ENCODE assay signal across 8 cellular contexts in genomic region chr21:35508389-35508888, GRCh38.
DNase-seq lines count a peak whose midpoint lies in the region; ATAC-seq, FAIRE-seq and TF ChIP-seq lines count a peak whose summit lies in the region.

No MANE protein-coding gene starts in this region.

- POLR2A ChIA-PET in activated CD8-positive, alpha-beta T cell treated with anti-CD3 and anti-CD28 coated beads, Interleukin-2, amount 10 ng/mL, durations not matched to agents 7 days and 5 days (lab: Charles Lee), result interaction anchor here (0.8 to 1.4 kb wide), 2 partner anchors 12 to 64 kb away, joined by 3 read pairs; no protein-coding TSS in a partner anchor

- H3K4me3 Mint-ChIP-seq in activated CD8-positive, alpha-beta T cell treated with anti-CD3 and anti-CD28 coated beads, Interleukin-2, amount 10 ng/mL, durations not matched to agents 7 days and 5 days, result no peak overlapping the region
- H3K4me3 Mint-ChIP-seq in activated T-cell treated with anti-CD3 and anti-CD28 coated beads, Interleukin-2, amount 50 U/mL, for 24 hours, result no peak overlapping the region

- H3K4me1 ChIP-seq in BLaER1 treated with 17β-estradiol and CSF1 and Interleukin-3, amounts not matched to agents 10 nM and 100 nM, result peaks cover 39 to 95% (median 76%) of the 10 kb centered on the region in 10 experiments

- H3K27me3 Mint-ChIP-seq in activated CD8-positive, alpha-beta T cell treated with anti-CD3 and anti-CD28 coated beads, Interleukin-2, amount 10 ng/mL, durations not matched to agents 7 days and 5 days (ENCODE audit: low read depth), result no peaks in the 10 kb centered on the region
- H3K27me3 Mint-ChIP-seq in activated T-cell treated with anti-CD3 and anti-CD28 coated beads, Interleukin-2, amount 50 U/mL, for 24 hours, result no peaks in the 10 kb centered on the region

- CTCF ChIA-PET in activated CD8-positive, alpha-beta T cell treated with anti-CD3 and anti-CD28 coated beads, Interleukin-2, amount 10 ng/mL, durations not matched to agents 7 days and 5 days (lab: Charles Lee), result interaction anchor here (0.8 to 1.3 kb wide), 3 partner anchors 17 to 332 kb away, joined by 3 to 4 read pairs (median 3); no protein-coding TSS in a partner anchor

- H3K9ac ChIP-seq in BLaER1 treated with 17β-estradiol and CSF1 and Interleukin-3, amounts not matched to agents 10 nM and 100 nM, result peak overlapping the region in 9 of 11 experiments; percentile 12 to 75 (median 66); a peak in 15 of 22 replicates

- no peak for ATAC-seq in activated CD8-positive, alpha-beta T cell treated with anti-CD3 and anti-CD28 coated beads, Interleukin-2, amount 10 ng/mL, durations not matched to agents 7 days and 5 days
- no peak for ATAC-seq in GM19023 (IDR thresholded peaks at IDR 0.05; ENCODE audit: unreplicated experiment)

- H3K27ac ChIP-seq in BLaER1 treated with 17β-estradiol and CSF1 and Interleukin-3, amounts not matched to agents 10 nM and 100 nM, result peak overlapping the region; percentile 11 to 92 (median 76); a peak in 21 of 22 replicates

- H3K36me3 ChIP-seq in BLaER1 treated with 17β-estradiol and CSF1 and Interleukin-3, amounts not matched to agents 10 nM and 100 nM, result no peaks in the 10 kb centered on the region
- no peaks in the 10 kb centered on the region for H3K36me3 ChIP-seq in kidney epithelial cell (ENCODE audit: control insufficient read depth, insufficient read depth, low read length)

- peaks cover 28% of the 10 kb centered on the region for H3K4me1 Mint-ChIP-seq in activated CD8-positive, alpha-beta T cell treated with anti-CD3 and anti-CD28 coated beads, Interleukin-2, amount 10 ng/mL, durations not matched to agents 7 days and 5 days (ENCODE audit: low read depth)
- peaks cover 45% of the 10 kb centered on the region for H3K4me1 Mint-ChIP-seq in activated T-cell treated with anti-CD3 and anti-CD28 coated beads, Interleukin-2, amount 50 U/mL, for 24 hours (ENCODE audit: low read depth)

- DNase-seq in KBM-7 (peak; percentile 91), kidney epithelial cell (ENCODE audit: low read depth) (no peak), ureter (ENCODE audit: low spot score) (peak; percentile 61), GM19239 (ENCODE audit: insufficient read length, low spot score) (no peak)
- DNase-seq in activated CD8-positive, alpha-beta T cell treated with anti-CD3 and anti-CD28 coated beads, Interleukin-2, amount 10 ng/mL, durations not matched to agents 7 days and 5 days, result peak; percentile 28
- no peak for DNase-seq in activated T-cell treated with anti-CD3 and anti-CD28 coated beads, Interleukin-2, amount 50 U/mL, for 24 hours

- H3K36me3 Mint-ChIP-seq in activated CD8-positive, alpha-beta T cell treated with anti-CD3 and anti-CD28 coated beads, Interleukin-2, amount 10 ng/mL, durations not matched to agents 7 days and 5 days (ENCODE audit: low read depth), result no peaks in the 10 kb centered on the region
- H3K36me3 Mint-ChIP-seq in activated T-cell treated with anti-CD3 and anti-CD28 coated beads, Interleukin-2, amount 50 U/mL, for 24 hours (ENCODE audit: low read depth), result no peaks in the 10 kb centered on the region

- no peaks in the 10 kb centered on the region for H4K20me1 ChIP-seq in BLaER1 treated with 17β-estradiol and CSF1 and Interleukin-3, amounts not matched to agents 10 nM and 100 nM

- no peaks in the 10 kb centered on the region for H3K9me3 ChIP-seq in BLaER1 treated with 17β-estradiol and CSF1 and Interleukin-3, amounts not matched to agents 10 nM and 100 nM (replicated peaks in 1 of 11)

- peak; percentile 9 for TF ChIP-seq CTCF in kidney epithelial cell (IDR thresholded peaks at IDR 0.05; ENCODE audit: insufficient read depth, low read length, poor library complexity, severe bottlenecking)

- H3K27me3 ChIP-seq in BLaER1 treated with 17β-estradiol and CSF1 and Interleukin-3, amounts not matched to agents 10 nM and 100 nM, result no peaks in the 10 kb centered on the region
- H3K27me3 ChIP-seq in kidney epithelial cell (ENCODE audit: control insufficient read depth, insufficient read depth, low read length), result peaks cover 7% of the 10 kb centered on the region

- 0 out of 20 replicates have a peak overlapping the region, but pooled peaks of 2 of the 10 experiments have one; percentile 1 to 4 for H3K4me3 ChIP-seq in BLaER1 treated with 17β-estradiol and CSF1 and Interleukin-3, amounts not matched to agents 10 nM and 100 nM
- H3K4me3 ChIP-seq in kidney epithelial cell (ENCODE audit: low read depth, low read length), result no peak overlapping the region

- H3K4me2 ChIP-seq in BLaER1 treated with 17β-estradiol and CSF1 and Interleukin-3, amounts not matched to agents 10 nM and 100 nM, result peak overlapping the region; percentile 7 to 89 (median 70); a peak in 21 of 22 replicates

- no peaks in the 10 kb centered on the region for H3K9me3 Mint-ChIP-seq in activated CD8-positive, alpha-beta T cell treated with anti-CD3 and anti-CD28 coated beads, Interleukin-2, amount 10 ng/mL, durations not matched to agents 7 days and 5 days (ENCODE audit: insufficient read depth)
- H3K9me3 Mint-ChIP-seq in activated T-cell treated with anti-CD3 and anti-CD28 coated beads, Interleukin-2, amount 50 U/mL, for 24 hours, result no peaks in the 10 kb centered on the region

- no peak for FAIRE-seq in GM19239 (lab: Jason Lieb, UNC)

- H3K27ac Mint-ChIP-seq in activated CD8-positive, alpha-beta T cell treated with anti-CD3 and anti-CD28 coated beads, Interleukin-2, amount 10 ng/mL, durations not matched to agents 7 days and 5 days, result no peak overlapping the region
- H3K27ac Mint-ChIP-seq in activated T-cell treated with anti-CD3 and anti-CD28 coated beads, Interleukin-2, amount 50 U/mL, for 24 hours, result no peak overlapping the region

- in situ Hi-C loops in KBM-7 (cut with MboI; ENCODE audit: low pct_unique_long_range_greater_than_20kb, low sequenced_read_pairs), result no loop called here

Comparison
In these comparisons a context has a peak if more than half of its experiments do, and no peak if none do; other contexts are left out.
1. DNase-seq: peak in KBM-7 (single experiment), activated CD8-positive, alpha-beta T cell treated with anti-CD3 and anti-CD28 coated beads, Interleukin-2, amount 10 ng/mL, durations not matched to agents 7 days and 5 days (single experiment) and ureter (single experiment); none in kidney epithelial cell (single experiment), activated T-cell treated with anti-CD3 and anti-CD28 coated beads, Interleukin-2, amount 50 U/mL, for 24 hours (single experiment) and GM19239 (single experiment).